Comparison of ENCODE assay signal across 1 cellular context in genomic region chr13:98129059-98129741, GRCh38.
TF ChIP-seq lines count a peak whose summit lies in the region.

No MANE protein-coding gene starts in this region.

TF ChIP-seq in HepG2, 621 proteins besides CTCF, POLR2A, EP300 and RAD21:
- 0 out of 2 replicates have a peak, but pooled peaks have one; percentile 2 for TF ChIP-seq MAFF (IDR thresholded peaks at IDR 0.05; ENCODE audit: low read depth, low read length)
- no peak for TF ChIP-seq ZNF101 (CRISPR knock-in tag; IDR thresholded peaks at IDR 0.05; ENCODE audit: borderline replicate concordance, low read depth)
